In genomic region chr14:38089123-38089522, GRCh38 we compare ENCODE assay signal across 15 cellular contexts.
DNase-seq lines count a peak whose midpoint lies in the region.
"Had no signal": no experiment of that assay in that cellular context is flagged by ENCODE, and none has a peak within 500 bp of the region (broad histone marks: within the 10 kb centered on the region; RNA-seq: fewer than 3 reads in every experiment).

No MANE protein-coding gene starts in this region.

- no peaks in the 10 kb centered on the region for H3F3A ChIP-seq in GM23248 (ENCODE audit: insufficient read depth)

- no peak overlapping the region for H2BK12ac ChIP-seq in mesenchymal stem cell (ENCODE audit: low read length in 2 of 2)

- no peak overlapping the region for H3K14ac ChIP-seq in mesenchymal stem cell (ENCODE audit: low read length in 2 of 2)

- H3K18ac ChIP-seq in mesenchymal stem cell (ENCODE audit: low read depth in 1 of 2, low read length in 2 of 2) = no peak overlapping the region

- H3K4me1 Mint-ChIP-seq in activated naive CD8-positive, alpha-beta T cell treated with anti-CD3 and anti-CD28 coated beads for 36 hours = peaks cover 5% of the 10 kb centered on the region
- H3K4me1 Mint-ChIP-seq: endodermal cell had no signal

- peak overlapping the region; percentile 52 for H3K4me3 Mint-ChIP-seq in activated naive CD8-positive, alpha-beta T cell treated with anti-CD3 and anti-CD28 coated beads for 36 hours
- H3K4me3 Mint-ChIP-seq: endodermal cell had no signal

- no peaks in the 10 kb centered on the region for H4K20me1 ChIP-seq in GM23248 (ENCODE audit: insufficient read depth)

- H3K9me3 Mint-ChIP-seq in activated naive CD8-positive, alpha-beta T cell treated with anti-CD3 and anti-CD28 coated beads for 36 hours = peaks cover 10% of the 10 kb centered on the region

- H3K9me3 ChIP-seq in GM23248 (ENCODE audit: low read depth) (no peaks in the 10 kb centered on the region), mesenchymal stem cell (ENCODE audit: control insufficient read depth, low read length) (peaks cover 8% of the 10 kb centered on the region)

- H3K4me2 ChIP-seq in GM23248 (ENCODE audit: unreplicated experiment) (peak overlapping the region; percentile 77), mesenchymal stem cell (ENCODE audit: low read length, poor library complexity, severe bottlenecking) (no peak overlapping the region)

- H3K36me3 Mint-ChIP-seq in activated naive CD8-positive, alpha-beta T cell treated with anti-CD3 and anti-CD28 coated beads for 36 hours = peaks cover 10% of the 10 kb centered on the region

- peak; percentile 27 for DNase-seq in GM23248
- DNase-seq in activated naive CD8-positive, alpha-beta T cell treated with anti-CD3 and anti-CD28 coated beads for 36 hours = no peak
- DNase-seq in mesenchymal stem cell = no peak
- no peak for DNase-seq in retina
- DNase-seq in effector CD4-positive, alpha-beta T cell = no peak
- no peak for DNase-seq in DMS53 treated with DMSO at 0.1 percent for 48 hours (lab: John Stamatoyannopoulos, UW; ENCODE audit: unreplicated experiment)
- no peak for DNase-seq in amniotic stem cell (lab: John Stamatoyannopoulos, UW)
- DNase-seq: Calu3, endodermal cell, hippocampal formation, mesendoderm, NCI-H1092, NCI-H510A treated with DMSO at 0.1 percent for 48 hours had no signal

- H3K9ac ChIP-seq in GM23248 (peak overlapping the region; percentile 34), mesenchymal stem cell (ENCODE audit: low read length) (peak overlapping the region; percentile 75)

- H3K27me3 ChIP-seq in ACC112 (ENCODE audit: insufficient read depth, low read length) (no peaks in the 10 kb centered on the region), GM23248 (replicated peaks; ENCODE audit: insufficient read depth) (no peaks in the 10 kb centered on the region), mesenchymal stem cell (ENCODE audit: control insufficient read depth in 1 of 2, insufficient read depth in 1 of 2, low read length in 2 of 2) (no peaks in the 10 kb centered on the region)

- no peaks in the 10 kb centered on the region for H3K27me3 Mint-ChIP-seq in activated naive CD8-positive, alpha-beta T cell treated with anti-CD3 and anti-CD28 coated beads for 36 hours

- no peak overlapping the region for H4K8ac ChIP-seq in mesenchymal stem cell (ENCODE audit: low read length)

- H3K4me1 ChIP-seq in ACC112 (ENCODE audit: control insufficient read depth, insufficient read depth, low read length, unreplicated experiment) (peaks cover 7% of the 10 kb centered on the region), GM23248 (ENCODE audit: insufficient read depth) (peaks cover 3% of the 10 kb centered on the region; the same call in 1 of the 2 replicates), mesenchymal stem cell (ENCODE audit: control insufficient read depth, insufficient read depth, low read depth, low read length) (no peaks in the 10 kb centered on the region)

- no peak overlapping the region for H3K27ac Mint-ChIP-seq in activated naive CD8-positive, alpha-beta T cell treated with anti-CD3 and anti-CD28 coated beads for 36 hours
- H3K27ac Mint-ChIP-seq: endodermal cell had no signal

- no peak overlapping the region for H2BK5ac ChIP-seq in mesenchymal stem cell (ENCODE audit: low read depth, low read length, poor library complexity, severe bottlenecking)

- no peak overlapping the region for H2BK15ac ChIP-seq in mesenchymal stem cell (ENCODE audit: low read depth, poor library complexity, severe bottlenecking)

- H4K91ac ChIP-seq in mesenchymal stem cell (ENCODE audit: low read length) = no peak overlapping the region

- H3K79me1 ChIP-seq in mesenchymal stem cell (replicated peaks; ENCODE audit: low read length, poor library complexity, severe bottlenecking) = no peaks in the 10 kb centered on the region

- H3K4me3 ChIP-seq in ACC112 (ENCODE audit: low read depth, low read length) (peak overlapping the region; percentile 75), GM23248 (peak overlapping the region; percentile 62), mesenchymal stem cell (ENCODE audit: insufficient read depth in 1 of 2, low read depth in 1 of 2, low read length in 2 of 2) (peak overlapping the region in 1 of 2 experiments; percentile 69)

- H3K23ac ChIP-seq in mesenchymal stem cell (ENCODE audit: low read length in 2 of 2) = no peak overlapping the region

- H2AFZ ChIP-seq in ACC112 (ENCODE audit: low read length, unreplicated experiment) = peak overlapping the region; percentile 89
- peak overlapping the region; percentile 67 for H2AFZ ChIP-seq in GM23248
- H2AFZ ChIP-seq in mesenchymal stem cell (ENCODE audit: low read depth, low read length) = no peak overlapping the region

- H3K79me2 ChIP-seq in ACC112 (ENCODE audit: control insufficient read depth, insufficient read depth, low read length, unreplicated experiment) (no peaks in the 10 kb centered on the region), GM23248 (ENCODE audit: insufficient read depth) (no peaks in the 10 kb centered on the region)

- H2BK120ac ChIP-seq in mesenchymal stem cell (ENCODE audit: low read depth, low read length) = no peak overlapping the region

- no peaks in the 10 kb centered on the region for H3K9me2 ChIP-seq in GM23248 (ENCODE audit: insufficient read depth)

- in situ Hi-C loops in GM23248 (cut with MboI) = no loop called here

- H3K4ac ChIP-seq in mesenchymal stem cell (ENCODE audit: low read depth in 1 of 2, low read length in 2 of 2) = no peak overlapping the region

- H3K27ac ChIP-seq in ACC112 (ENCODE audit: low read depth, low read length) (no peak overlapping the region), GM23248 (no peak overlapping the region), mesenchymal stem cell (ENCODE audit: low read length, poor library complexity, severe bottlenecking) (no peak overlapping the region)
- H3K27ac ChIP-seq: RWPE1 had no signal

- H3K36me3 ChIP-seq in ACC112 (ENCODE audit: insufficient read depth, low read length) (no peaks in the 10 kb centered on the region; the same call in 1 of the 2 replicates), GM23248 (ENCODE audit: low read depth) (no peaks in the 10 kb centered on the region), mesenchymal stem cell (ENCODE audit: control insufficient read depth in 1 of 2, insufficient read depth in 2 of 2, low read depth in 1 of 2, low read length in 2 of 2) (no peaks in the 10 kb centered on the region)

- 22 to 24% methylated on average over 3 of the region's 3 CpGs for WGBS in GM23248 (ENCODE audit: low coverage in 1 of 2, low lambda C conversion rate in 2 of 2, missing lambda C conversion rate in 2 of 2), 2 experiments
- WGBS in mesenchymal stem cell = no CpG with 5 or more reads among the region's 3 CpGs

- H2AK5ac ChIP-seq in mesenchymal stem cell (ENCODE audit: low read length, severe bottlenecking) = no peak overlapping the region
